Comparison of ENCODE assay signal across 29 cellular contexts in the genomic region with DNA sequence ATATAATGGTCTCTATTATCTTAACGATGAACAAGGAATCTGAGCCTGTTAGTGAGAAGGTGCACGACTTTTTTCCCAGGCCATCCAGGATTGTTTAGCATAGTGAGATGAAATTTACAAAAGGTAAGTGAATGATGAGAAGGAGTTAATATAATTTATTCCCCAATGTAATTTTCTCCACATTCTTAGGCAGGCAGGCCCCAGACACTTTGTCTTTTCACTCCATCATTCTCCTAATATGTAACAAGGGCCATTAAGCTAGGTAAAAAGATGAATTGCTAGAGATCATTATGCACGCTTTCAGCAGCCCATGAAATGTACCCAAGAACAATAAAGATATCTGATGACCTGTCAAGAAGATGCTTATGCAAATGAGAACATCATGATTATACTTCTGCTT.
"Had no signal": no experiment of that assay in that cellular context is flagged by ENCODE, and none has a peak within 500 bp of the region (broad histone marks: within the 10 kb centered on the region; RNA-seq: fewer than 3 reads in every experiment).

No MANE protein-coding gene starts in this region.

- H3K27ac Mint-ChIP-seq: mesothelial cell of epicardium; naive B cell; neural progenitor cell; progenitor cell of endocrine pancreas; stimulated activated naive CD8-positive, alpha-beta T cell treated with anti-CD3 and anti-CD28 coated beads, Interleukin-15, amount 100 ng/mL, for 72 hours had no signal

- H3K4me3 Mint-ChIP-seq: effector memory CD8-positive, alpha-beta T cell; mesothelial cell of epicardium; naive B cell; natural killer cell treated with Interleukin-12 subunit alpha and Interleukin-12 subunit beta and Interleukin-15 and Interleukin-18, amount 100 ng/mL, for 72 hours; neural progenitor cell; stimulated activated naive CD8-positive, alpha-beta T cell treated with anti-CD3 and anti-CD28 coated beads, Interleukin-15, amount 100 ng/mL, for 72 hours had no signal

- H3K9me3 Mint-ChIP-seq: effector memory CD8-positive, alpha-beta T cell; mesothelial cell of epicardium; naive B cell; natural killer cell treated with Interleukin-12 subunit alpha and Interleukin-12 subunit beta and Interleukin-15 and Interleukin-18, amount 100 ng/mL, for 72 hours; neural progenitor cell had no signal

- H3K4me3 ChIP-seq: coronary artery, gastroesophageal sphincter, heart left ventricle, hepatocyte, mucosa of descending colon, neural progenitor cell, smooth muscle cell, suprapubic skin, transverse colon, upper lobe of right lung, uterus had no signal

- H3K27me3 ChIP-seq: foreskin keratinocyte, gastroesophageal sphincter, heart left ventricle, hepatocyte, neural progenitor cell, suprapubic skin, upper lobe of right lung, uterus had no signal

- ATAC-seq: effector memory CD8-positive, alpha-beta T cell; foreskin keratinocyte; gastroesophageal sphincter; heart left ventricle; left lobe of liver; mucosa of descending colon; natural killer cell treated with Interleukin-12 subunit alpha and Interleukin-12 subunit beta and Interleukin-15 and Interleukin-18, amount 100 ng/mL, for 72 hours; sciatic nerve; stimulated activated naive CD8-positive, alpha-beta T cell treated with anti-CD3 and anti-CD28 coated beads, Interleukin-15, amount 100 ng/mL, for 72 hours; upper lobe of right lung had no signal

- H3K36me3 Mint-ChIP-seq: mesothelial cell of epicardium, naive B cell, neural progenitor cell had no signal

- DNase-seq: dermis blood vessel endothelial cell; effector memory CD8-positive, alpha-beta T cell; foreskin keratinocyte; heart left ventricle; kidney; mesenchymal stem cell; mucosa of descending colon; naive B cell; stimulated activated CD4-positive, alpha-beta T cell treated with anti-CD3 and anti-CD28 coated beads, Interleukin-12 subunit alpha, Interleukin-12 subunit beta, amount 100 ng/mL, for 4 hours; stimulated activated CD4-positive, alpha-beta T cell treated with anti-CD3 and anti-CD28 coated beads, Interleukin-1b, Interleukin-23, amount 100 ng/mL, for 48 hours; stimulated activated CD4-positive, alpha-beta T cell treated with anti-CD3 and anti-CD28 coated beads, Interleukin-4, amount 100 ng/mL, for 1 hour; stimulated activated CD8-positive, alpha-beta memory T cell treated with anti-CD3 and anti-CD28 coated beads, Interleukin-4, amount 100 ng/mL, for 48 hours; stimulated activated naive CD4-positive, alpha-beta T cell; stimulated activated naive CD8-positive, alpha-beta T cell treated with anti-CD3 and anti-CD28 coated beads, Interleukin-15, amount 100 ng/mL, for 72 hours; transverse colon; upper lobe of right lung; uterus had no signal

- H3K36me3 ChIP-seq: gastroesophageal sphincter, heart left ventricle, neural progenitor cell, suprapubic skin, transverse colon, upper lobe of right lung, uterus had no signal

- H3K79me2 ChIP-seq: hepatocyte, parathyroid adenoma had no signal

- H3K27me3 Mint-ChIP-seq: effector memory CD8-positive, alpha-beta T cell; naive B cell; natural killer cell treated with Interleukin-12 subunit alpha and Interleukin-12 subunit beta and Interleukin-15 and Interleukin-18, amount 100 ng/mL, for 72 hours; stimulated activated naive CD8-positive, alpha-beta T cell treated with anti-CD3 and anti-CD28 coated beads, Interleukin-15, amount 100 ng/mL, for 72 hours had no signal

- H3K9ac ChIP-seq: neural progenitor cell, parathyroid adenoma had no signal

- H3K4me1 ChIP-seq: neural progenitor cell, parathyroid adenoma, uterus had no signal

- H3K9me3 ChIP-seq: gastroesophageal sphincter, heart left ventricle, mucosa of descending colon, suprapubic skin, transverse colon, upper lobe of right lung, uterus had no signal

- H2AFZ ChIP-seq: hepatocyte, neural progenitor cell, parathyroid adenoma had no signal

- H3K27ac ChIP-seq: foreskin keratinocyte, gastroesophageal sphincter, hepatocyte, neural progenitor cell, parathyroid adenoma, suprapubic skin, transverse colon, upper lobe of right lung, uterus had no signal

- H3K4me2 ChIP-seq: hepatocyte, neural progenitor cell, smooth muscle cell had no signal
